12 cellular contexts compared by ENCODE assay signal in the genomic region with DNA sequence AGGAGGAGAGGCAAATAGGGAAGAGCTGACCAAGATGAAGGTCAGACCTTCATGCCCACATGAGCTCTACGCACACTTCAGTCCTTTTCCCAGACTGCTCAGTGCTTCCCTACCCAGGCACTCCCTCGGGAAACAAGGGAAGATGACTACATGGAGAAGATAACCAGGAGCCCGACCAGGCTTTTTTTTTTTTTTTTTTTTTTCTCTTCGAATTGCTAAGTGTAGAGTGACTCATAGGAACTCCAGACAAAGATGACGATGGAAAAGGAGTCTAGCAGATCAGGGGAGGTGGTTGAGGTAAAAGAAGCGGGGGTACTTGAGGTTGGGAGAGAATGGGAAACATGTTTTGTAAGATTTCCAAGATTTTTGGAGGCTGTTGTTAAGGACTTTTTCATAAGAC.
DNase-seq lines count a peak whose midpoint lies in the region; ATAC-seq, FAIRE-seq and TF ChIP-seq lines count a peak whose summit lies in the region.
"Had no signal": no experiment of that assay in that cellular context is flagged by ENCODE, and none has a peak within 500 bp of the region (broad histone marks: within the 10 kb centered on the region; RNA-seq: fewer than 3 reads in every experiment).

No MANE protein-coding gene starts in this region.

- H2AFZ ChIP-seq in mammary epithelial cell (ENCODE audit: low read depth, low read length), result peak overlapping the region; percentile 66
- peak overlapping the region; percentile 62 for H2AFZ ChIP-seq in keratinocyte (ENCODE audit: control insufficient read depth, low read length)

- H3K27ac Mint-ChIP-seq in natural killer cell, result no peak overlapping the region
- H3K27ac Mint-ChIP-seq: T-helper 1 cell treated with Interleukin-12 subunit alpha and Interleukin-12 subunit beta and Interleukin-4 antibody, amounts not matched to agents 30 μg/mL and 1 μg/mL, for 36 hours had no signal

- H4K20me1 ChIP-seq in mammary epithelial cell (ENCODE audit: insufficient read depth, low read length) (no peaks in the 10 kb centered on the region), keratinocyte (ENCODE audit: control insufficient read depth, extremely low read depth, insufficient read depth, low read length) (no peaks in the 10 kb centered on the region)

- H3K4me3 ChIP-seq in HFF-Myc (replicated peaks; ENCODE audit: low read depth, low read length) (no peak overlapping the region), mammary epithelial cell (replicated peaks in 1 of 3; ENCODE audit: insufficient read depth in 1 of 3, low read depth in 2 of 3, low read length in 3 of 3) (no peak overlapping the region), keratinocyte (ENCODE audit: control insufficient read depth in 2 of 3, extremely low read depth in 1 of 3, insufficient read depth in 2 of 3, low read depth in 1 of 3, low read length in 3 of 3) (no peak overlapping the region), subcutaneous abdominal adipose tissue (ENCODE audit: low read depth in 1 of 5, low read length in 5 of 5) (no peak overlapping the region)
- H3K4me3 ChIP-seq: testis had no signal

- H3K9me3 Mint-ChIP-seq in natural killer cell, result no peaks in the 10 kb centered on the region
- H3K9me3 Mint-ChIP-seq: T-helper 1 cell treated with Interleukin-12 subunit alpha and Interleukin-12 subunit beta and Interleukin-4 antibody, amounts not matched to agents 30 μg/mL and 1 μg/mL, for 36 hours had no signal

- WGBS in mammary epithelial cell (ENCODE audit: low coverage, missing lambda C conversion rate), result 72% methylated on average over 6 of the region's 6 CpGs

- H3K27me3 Mint-ChIP-seq in natural killer cell (ENCODE audit: low read depth in 2 of 2), result peaks cover 0 to 4% of the 10 kb centered on the region in 2 donors

- H3K4me1 Mint-ChIP-seq in natural killer cell, result no peaks in the 10 kb centered on the region

- H3K9ac ChIP-seq in mammary epithelial cell (ENCODE audit: insufficient read depth, low read length), result no peak overlapping the region
- no peak overlapping the region for H3K9ac ChIP-seq in keratinocyte (ENCODE audit: control insufficient read depth, extremely low read depth, insufficient read depth, low read length)
- no peak overlapping the region for H3K9ac ChIP-seq in subcutaneous abdominal adipose tissue (ENCODE audit: low read length in 5 of 5)

- H3K27ac ChIP-seq in mammary epithelial cell (ENCODE audit: insufficient read depth, low read depth, low read length) (no peak overlapping the region), keratinocyte (ENCODE audit: control insufficient read depth, insufficient read depth, low read length) (no peak overlapping the region), subcutaneous abdominal adipose tissue (ENCODE audit: low read depth, low read length) (peak overlapping the region; percentile 73)
- H3K27ac ChIP-seq: testis had no signal

- DNase-seq in HFF-Myc (ENCODE audit: extremely low read depth, low read depth) (peak; percentile 59), mammary epithelial cell (peak; percentile 59), keratinocyte (ENCODE audit: low read depth, low spot score) (no peak), natural killer cell (no peak), T-helper 9 cell (no peak)
- DNase-seq in activated naive CD4-positive, alpha-beta T cell treated with anti-CD3 and anti-CD28 coated beads, Interleukin-2, amount 50 U/mL, for 16 hours, result no peak
- DNase-seq: KBM-7, NCI-H524 treated with DMSO at 0.1 percent for 48 hours had no signal

- no peaks in the 10 kb centered on the region for H3K79me2 ChIP-seq in mammary epithelial cell (ENCODE audit: insufficient read depth, low read length)
- no peaks in the 10 kb centered on the region for H3K79me2 ChIP-seq in keratinocyte (ENCODE audit: control insufficient read depth, insufficient read depth, low read length)

- H3K36me3 ChIP-seq in mammary epithelial cell (ENCODE audit: insufficient read depth, low read length), result no peaks in the 10 kb centered on the region
- no peaks in the 10 kb centered on the region for H3K36me3 ChIP-seq in keratinocyte (ENCODE audit: control insufficient read depth in 2 of 2, extremely low read depth in 1 of 2, insufficient read depth in 2 of 2, low read length in 2 of 2)
- no peaks in the 10 kb centered on the region for H3K36me3 ChIP-seq in subcutaneous abdominal adipose tissue (ENCODE audit: control insufficient read depth in 5 of 5, insufficient read depth in 5 of 5, low read length in 5 of 5)

- dilution Hi-C loops in mammary epithelial cell (cut with HindIII; ENCODE audit: low sequenced_read_pairs), result no loop called here
- dilution Hi-C loops in keratinocyte (cut with MboI; ENCODE audit: extremely low pct_ligation_motif_present, low sequenced_read_pairs), result no loop called here

- no peaks in the 10 kb centered on the region for H3K9me1 ChIP-seq in keratinocyte (ENCODE audit: control insufficient read depth, extremely low read depth, insufficient read depth, low read length)

- TF ChIP-seq CTCF in HFF-Myc (IDR thresholded peaks at IDR 0.05; ENCODE audit: low read depth, low read length, missing control alignments), result no peak
- no peak for TF ChIP-seq CTCF in mammary epithelial cell (conservative IDR thresholded peaks at IDR 0.05 in 1 of 2, IDR thresholded peaks at IDR 0.05 in 1 of 2; ENCODE audit: extremely low read depth in 1 of 2, insufficient read depth in 1 of 2, low read depth in 1 of 2, low read length in 2 of 2)
- no peak for TF ChIP-seq CTCF in keratinocyte (optimal IDR thresholded peaks at IDR 0.05 in 1 of 3, IDR thresholded peaks at IDR 0.05 in 1 of 3, conservative IDR thresholded peaks at IDR 0.05 in 1 of 3; ENCODE audit: extremely low read depth in 1 of 3, insufficient read depth in 2 of 3, low read length in 3 of 3)
- TF ChIP-seq CTCF in natural killer cell (IDR thresholded peaks at IDR 0.05), result no peak

- in situ Hi-C loops in mammary epithelial cell (cut with MboI; ENCODE audit: low sequenced_read_pairs in 2 of 2), result no loop called here

- H3K4me3 Mint-ChIP-seq in natural killer cell, result no peak overlapping the region
- H3K4me3 Mint-ChIP-seq: T-helper 1 cell treated with Interleukin-12 subunit alpha and Interleukin-12 subunit beta and Interleukin-4 antibody, amounts not matched to agents 30 μg/mL and 1 μg/mL, for 36 hours had no signal

- intact Hi-C loops in mammary epithelial cell (cut with micrococcal nuclease), result no loop called here
- intact Hi-C loops in natural killer cell (cut with micrococcal nuclease), result no loop called here

- H3K4me1 ChIP-seq in mammary epithelial cell (ENCODE audit: insufficient read depth, low read length) (peaks cover 19% of the 10 kb centered on the region), keratinocyte (ENCODE audit: control insufficient read depth, extremely low read depth, insufficient read depth, low read length) (peaks cover 12% of the 10 kb centered on the region), subcutaneous abdominal adipose tissue (ENCODE audit: control insufficient read depth in 5 of 5, insufficient read depth in 5 of 5, low read length in 5 of 5) (peaks cover 0 to 20% (median 17%) of the 10 kb centered on the region in 5 donors)

- H3K4me2 ChIP-seq in mammary epithelial cell (ENCODE audit: insufficient read depth, low read depth, low read length) (no peak overlapping the region), keratinocyte (ENCODE audit: control insufficient read depth, extremely low read depth, insufficient read depth, low read depth, low read length) (no peak overlapping the region)

- BruUV-seq in mammary epithelial cell (replicated peaks; lab: Mats Ljungman, UMichigan), result no TSS peak

- no peaks in the 10 kb centered on the region for H3K36me3 Mint-ChIP-seq in natural killer cell

- H3K9me3 ChIP-seq in mammary epithelial cell (replicated peaks; ENCODE audit: insufficient read depth, low read length) (no peaks in the 10 kb centered on the region), keratinocyte (ENCODE audit: control insufficient read depth, low read depth, low read length) (no peaks in the 10 kb centered on the region), subcutaneous abdominal adipose tissue (ENCODE audit: control insufficient read depth in 5 of 5, low read length in 5 of 5) (no peaks in the 10 kb centered on the region)
- H3K9me3 ChIP-seq: testis had no signal

- peak; percentile 76 for FAIRE-seq in keratinocyte (lab: Jason Lieb, UNC)

- ATAC-seq in natural killer cell, result no peak
- ATAC-seq in HG03571 (IDR thresholded peaks at IDR 0.05; ENCODE audit: unreplicated experiment), result no peak

- CTCF ChIA-PET in mammary epithelial cell (lab: Charles Lee; ENCODE audit: low non-redundant PET), result no interaction called here

- no peaks in the 10 kb centered on the region for H3K27me3 ChIP-seq in mammary epithelial cell (ENCODE audit: insufficient read depth, low read length)
- H3K27me3 ChIP-seq in keratinocyte (ENCODE audit: control insufficient read depth, extremely low read depth, insufficient read depth, low read length), result no peaks in the 10 kb centered on the region
- H3K27me3 ChIP-seq in subcutaneous abdominal adipose tissue (ENCODE audit: control insufficient read depth in 5 of 5, insufficient read depth in 4 of 5, low read length in 5 of 5), result no peaks in the 10 kb centered on the region
- H3K27me3 ChIP-seq: testis had no signal

Comparison
In these comparisons a context has a peak if more than half of its experiments do, and no peak if none do; other contexts are left out.
1. DNase-seq: peak in HFF-Myc (single experiment) and mammary epithelial cell (single experiment); none in keratinocyte (single experiment), natural killer cell (single experiment), T-helper 9 cell (single experiment) and activated naive CD4-positive, alpha-beta T cell treated with anti-CD3 and anti-CD28 coated beads, Interleukin-2, amount 50 U/mL, for 16 hours (single experiment).